ENCODE assay signal across 8 cellular contexts in genomic region chr6:112253505-112253841, GRCh38. TPM values are rescaled to one million over a fixed set of nuclear protein-coding genes. Genes with fewer than 3 reads are reported as not detected.
DNase-seq lines count a peak whose midpoint lies in the region; ATAC-seq, FAIRE-seq and TF ChIP-seq lines count a peak whose summit lies in the region.

No MANE protein-coding gene starts in this region.

- no peaks in the 10 kb centered on the region for H3K36me3 ChIP-seq in A673 (ENCODE audit: insufficient read depth, low read length, poor library complexity, severe bottlenecking)

- no peak for DNase-seq in A673 (ENCODE audit: low spot score)
- no peak for DNase-seq in astrocyte of the spinal cord (ENCODE audit: low read depth, low spot score)
- peak; percentile 58 for DNase-seq in islet precursor cell
- no peak for DNase-seq in stimulated activated naive CD8-positive, alpha-beta T cell treated with anti-CD3 and anti-CD28 coated beads, Interleukin-15, Interleukin-2, amounts not matched to agents 100 U/mL and 50 U/mL, for 24 hours
- DNase-seq in 8988T, result no peak
- no peak for DNase-seq in GM19240 (ENCODE audit: insufficient read length, low spot score)
- no peak for DNase-seq in GM19239 (ENCODE audit: insufficient read length, low spot score)

- in situ Hi-C loops in astrocyte of the spinal cord (cut with HindIII; ENCODE audit: low sequenced_read_pairs), result no loop called here

- CTCF ChIA-PET in A673 (lab: Charles Lee), result interaction anchor here (0.9 kb wide), 1 partner anchor 16 kb away, joined by 3 read pairs; no protein-coding TSS in a partner anchor

- FAIRE-seq in GM19239 (lab: Jason Lieb, UNC), result no peak

- intact Hi-C loops in A673 (cut with micrococcal nuclease; ENCODE audit: unreplicated experiment), result no loop called here

- H3K4me3 ChIP-seq in A673 (ENCODE audit: low read depth, low read length, poor library complexity, severe bottlenecking), result peak overlapping the region; percentile 51
- H3K4me3 ChIP-seq in astrocyte of the spinal cord (ENCODE audit: low read depth, low read length), result peak overlapping the region; percentile 80

- peaks cover 14% of the 10 kb centered on the region for H3K27me3 ChIP-seq in A673 (replicated peaks; ENCODE audit: insufficient read depth, low read depth, low read length, poor library complexity)

- TF ChIP-seq CTCF in A673 (conservative IDR thresholded peaks at IDR 0.05; ENCODE audit: low read depth, low read length), result no peak
- no peak for TF ChIP-seq CTCF in astrocyte of the spinal cord (IDR thresholded peaks at IDR 0.05; ENCODE audit: low read depth, low read length)

- no TSS peak for BruUV-seq in A673 (replicated peaks; lab: Mats Ljungman, UMichigan)

- no peaks in the 10 kb centered on the region for H3K9me3 ChIP-seq in A673 (ENCODE audit: low read depth, low read length, poor library complexity, severe bottlenecking)

- peak; percentile 20 for ATAC-seq in HG02798 (IDR thresholded peaks at IDR 0.05; ENCODE audit: poor library complexity, unreplicated experiment)
- peak; percentile 16 for ATAC-seq in stimulated activated naive CD8-positive, alpha-beta T cell treated with anti-CD3 and anti-CD28 coated beads, Interleukin-15, Interleukin-2, amounts not matched to agents 100 U/mL and 50 U/mL, for 24 hours

- no peaks in the 10 kb centered on the region for H3K4me1 ChIP-seq in A673 (ENCODE audit: insufficient read depth, low read length, poor library complexity, severe bottlenecking)

- H3K27ac ChIP-seq in A673 (ENCODE audit: low read depth, low read length, poor library complexity, severe bottlenecking), result no peak overlapping the region

- POLR2A ChIA-PET in A673 (lab: Charles Lee; ENCODE audit: low non-redundant PET), result no interaction called here

RNA-seq across cellular contexts. Expression of gene LAMA4, which starts 0.9 kb away (rescaled TPM):
- total RNA-seq in A673 (2021), result 1.2 and 2.0 TPM in 2 replicates
